Comparison of ENCODE assay signal across 13 cellular contexts in the genomic region with DNA sequence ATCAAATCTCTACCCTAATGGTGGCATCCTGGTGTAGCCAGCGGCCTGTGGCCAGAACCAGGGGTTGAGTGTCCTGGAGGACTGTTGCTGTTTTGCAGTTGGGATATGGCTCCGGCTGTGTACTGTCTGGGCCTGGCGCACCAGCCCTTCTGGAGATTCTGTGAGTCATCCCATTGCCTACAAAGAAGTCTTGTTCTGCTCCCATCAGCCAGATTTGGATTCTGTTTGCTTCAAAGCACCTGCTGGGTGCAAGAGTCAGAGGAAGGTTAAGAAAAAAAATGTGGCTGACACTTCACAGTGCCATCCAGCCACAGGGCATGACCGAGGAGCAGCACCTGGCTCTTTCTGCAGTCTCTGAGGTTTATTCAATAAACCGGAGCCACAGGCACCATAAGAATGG. TPM values are rescaled to one million over a fixed set of nuclear protein-coding genes. Genes with fewer than 3 reads are reported as not detected.
DNase-seq lines count a peak whose midpoint lies in the region; ATAC-seq, FAIRE-seq and TF ChIP-seq lines count a peak whose summit lies in the region.
"Had no signal": no experiment of that assay in that cellular context is flagged by ENCODE, and none has a peak within 500 bp of the region (broad histone marks: within the 10 kb centered on the region; RNA-seq: fewer than 3 reads in every experiment).

No MANE protein-coding gene starts in this region.

- TF ChIP-seq CTCF in ascending aorta (IDR thresholded peaks at IDR 0.05), result no peak
- no peak for TF ChIP-seq CTCF in heart left ventricle (IDR thresholded peaks at IDR 0.05)

- intact Hi-C loops in ascending aorta (cut with DNase I), result loop anchor here (2.0 kb wide), 1 partner anchor 23 kb away; no protein-coding TSS in a partner anchor
- intact Hi-C loops in heart left ventricle (cut with DNase I), result no loop called here
- intact Hi-C loops in sciatic nerve (cut with DNase I), result no loop called here

- H3K9me3 ChIP-seq in ascending aorta, result no peaks in the 10 kb centered on the region
- no peaks in the 10 kb centered on the region for H3K9me3 ChIP-seq in heart left ventricle
- H3K9me3 ChIP-seq: upper lobe of right lung had no signal

- DNase-seq in H54 (ENCODE audit: insufficient read length, low spot score) (peak; percentile 66), ascending aorta (ENCODE audit: low spot score in 2 of 2) (no peak), heart left ventricle (peak in 2 of 5 donors; percentile 63 to 65), sciatic nerve (ENCODE audit: low spot score) (no peak), germinal center (ENCODE audit: low spot score) (no peak), amniotic stem cell (lab: John Stamatoyannopoulos, UW) (no peak), NCI-H1048 (lab: John Stamatoyannopoulos, UW) (no peak)
- DNase-seq: activated CD8-positive, alpha-beta memory T cell treated with anti-CD3 and anti-CD28 coated beads for 24 hours; activated naive CD8-positive, alpha-beta T cell treated with anti-CD3 and anti-CD28 coated beads, Interleukin-2, amount 10 ng/mL, durations not matched to agents 7 days and 5 days; NCI-H1092 treated with DMSO at 0.1 percent for 48 hours; T-helper 2 cell; upper lobe of right lung had no signal

- H3K36me3 ChIP-seq in ascending aorta (no peaks in the 10 kb centered on the region), heart left ventricle (no peaks in the 10 kb centered on the region)
- H3K36me3 ChIP-seq: upper lobe of right lung had no signal

- TF ChIP-seq POLR2A in H54 (IDR thresholded peaks at IDR 0.05; ENCODE audit: low read depth, low read length) (no peak), heart left ventricle (IDR thresholded peaks at IDR 0.05) (no peak)

- FAIRE-seq in H54 (lab: Jason Lieb, UNC), result peak; percentile 82

- H3K27me3 ChIP-seq in ascending aorta (no peaks in the 10 kb centered on the region), heart left ventricle (no peaks in the 10 kb centered on the region)
- H3K27me3 ChIP-seq: upper lobe of right lung had no signal

- H3K4me3 ChIP-seq in ascending aorta (no peak overlapping the region), heart left ventricle (no peak overlapping the region)
- H3K4me3 ChIP-seq: upper lobe of right lung had no signal

- H3K27ac ChIP-seq in ascending aorta, result peak overlapping the region; percentile 41 to 81
- H3K27ac ChIP-seq in heart left ventricle, result peak overlapping the region in 9 of 12 donors; percentile 4 to 70 (median 39)
- H3K27ac ChIP-seq: upper lobe of right lung had no signal

- ATAC-seq in heart left ventricle (peak; percentile 40 to 85 (median 77)), sciatic nerve (peak; percentile 80), GM21737 (IDR thresholded peaks at IDR 0.05; ENCODE audit: unreplicated experiment) (no peak)
- ATAC-seq: upper lobe of right lung had no signal

- peaks cover 13 to 18% of the 10 kb centered on the region in 2 donors for H3K4me1 ChIP-seq in ascending aorta
- peaks cover 0 to 56% (median 7%) of the 10 kb centered on the region in 12 donors for H3K4me1 ChIP-seq in heart left ventricle

- WGBS in heart left ventricle, 4 donors, result 86 to 94% (median 91%) methylated on average over 5 of the region's 5 CpGs

RNA-seq across cellular contexts. Expression of gene ASAP2, which starts 41.0 kb away (rescaled TPM):
- total RNA-seq in ascending aorta, result 56.9 TPM
- total RNA-seq in heart left ventricle, result 10 to 100 TPM in 7 of 9 donors, 1 to 10 TPM in 2; 7.4 to 17.0 (median 12.9) TPM
- polyA plus RNA-seq in heart left ventricle, result 1 to 10 TPM; 6.7 to 8.0 TPM
- 47.1 TPM for total RNA-seq in sciatic nerve
- total RNA-seq: activated naive CD8-positive, alpha-beta T cell treated with anti-CD3 and anti-CD28 coated beads, Interleukin-2, amount 10 ng/mL, durations not matched to agents 7 days and 5 days had no signal
